31 cellular contexts compared by ENCODE assay signal in genomic region chr6:110226261-110226660, GRCh38.
"Had no signal": no experiment of that assay in that cellular context is flagged by ENCODE, and none has a peak within 500 bp of the region (broad histone marks: within the 10 kb centered on the region; RNA-seq: fewer than 3 reads in every experiment).

No MANE protein-coding gene starts in this region.

- H3K27me3 Mint-ChIP-seq: activated B cell treated with CpG ODN at 0.5 μM for 24 hours; activated CD8-positive, alpha-beta T cell treated with anti-CD3 and anti-CD28 coated beads for 36 hours; activated naive CD4-positive, alpha-beta T cell treated with anti-CD3 and anti-CD28 coated beads, Interleukin-2, amount 50 U/mL, for 24 hours; activated T-helper 17 cell treated with anti-CD3 and anti-CD28 coated beads, Interleukin-2, amount 50 U/mL, for 72 hours; brain had no signal

- H3K9me3 Mint-ChIP-seq: activated B cell treated with CpG ODN at 0.5 μM for 24 hours; activated CD8-positive, alpha-beta T cell treated with anti-CD3 and anti-CD28 coated beads for 36 hours; activated naive CD4-positive, alpha-beta T cell treated with anti-CD3 and anti-CD28 coated beads, Interleukin-2, amount 50 U/mL, for 24 hours; activated T-cell treated with anti-CD3 and anti-CD28 coated beads, Interleukin-2, amount 50 U/mL, for 72 hours; activated T-helper 17 cell treated with anti-CD3 and anti-CD28 coated beads, Interleukin-2, amount 50 U/mL, for 72 hours; brain had no signal

- H3K4me1 Mint-ChIP-seq: activated B cell treated with CpG ODN at 0.5 μM for 24 hours; activated naive CD4-positive, alpha-beta T cell treated with anti-CD3 and anti-CD28 coated beads, Interleukin-2, amount 50 U/mL, for 24 hours; brain had no signal

- H3K27ac ChIP-seq: VCaP had no signal

- DNase-seq: activated B cell treated with CpG ODN at 0.5 μM for 24 hours; activated CD4-positive, alpha-beta T cell treated with anti-CD3 and anti-CD28 coated beads for 4 hours; activated CD4-positive, CD25-positive, alpha-beta regulatory T cell treated with anti-CD3 and anti-CD28 coated beads, Interleukin-2, amount 50 U/mL, for 72 hours; activated CD8-positive, alpha-beta T cell treated with anti-CD3 and anti-CD28 coated beads for 36 hours; activated effector memory CD4-positive, alpha-beta T cell treated with anti-CD3 and anti-CD28 coated beads, Interleukin-2, amount 50 U/mL, for 16 hours; activated naive CD4-positive, alpha-beta T cell treated with Interleukin-2 at 50 U/mL for 16 hours; activated T-cell treated with anti-CD3 and anti-CD28 coated beads, Interleukin-2, amount 50 U/mL, for 1 hour; activated T-cell treated with anti-CD3 and anti-CD28 coated beads, Interleukin-2, amount 50 U/mL, for 72 hours; anterior cingulate cortex; caudate nucleus; cerebellar nuclear complex; NCI-H1092 treated with DMSO at 0.1 percent for 48 hours; NCI-H1417; NCI-H146; NCI-H187; NCI-H2029 treated with DMSO at 0.1 percent for 48 hours; NCI-H2107; NCI-H2171; NCI-H510A; NCI-H526; NCI-H748 treated with DMSO at 0.1 percent for 48 hours; OCI-M1; Right ventricle myocardium superior; SW 1271; T-helper 1 cell; T-helper 2 cell; T-helper 9 cell had no signal

- ATAC-seq: activated CD8-positive, alpha-beta T cell treated with anti-CD3 and anti-CD28 coated beads for 36 hours; activated T-cell treated with anti-CD3 and anti-CD28 coated beads, Interleukin-2, amount 50 U/mL, for 72 hours; activated T-helper 17 cell treated with anti-CD3 and anti-CD28 coated beads, Interleukin-2, amount 50 U/mL, for 72 hours had no signal

- H3K4me3 Mint-ChIP-seq: activated B cell treated with CpG ODN at 0.5 μM for 24 hours; activated CD8-positive, alpha-beta T cell treated with anti-CD3 and anti-CD28 coated beads for 36 hours; activated naive CD4-positive, alpha-beta T cell treated with anti-CD3 and anti-CD28 coated beads, Interleukin-2, amount 50 U/mL, for 24 hours; activated T-cell treated with anti-CD3 and anti-CD28 coated beads, Interleukin-2, amount 50 U/mL, for 72 hours; activated T-helper 17 cell treated with anti-CD3 and anti-CD28 coated beads, Interleukin-2, amount 50 U/mL, for 72 hours; brain had no signal

- H3K27ac Mint-ChIP-seq: activated B cell treated with CpG ODN at 0.5 μM for 24 hours; activated CD8-positive, alpha-beta T cell treated with anti-CD3 and anti-CD28 coated beads for 36 hours; activated naive CD4-positive, alpha-beta T cell treated with anti-CD3 and anti-CD28 coated beads, Interleukin-2, amount 50 U/mL, for 24 hours; activated T-helper 17 cell treated with anti-CD3 and anti-CD28 coated beads, Interleukin-2, amount 50 U/mL, for 72 hours; brain had no signal
